In genomic region chr9:109728696-109729300, GRCh38 we compare ENCODE assay signal across 15 cellular contexts. TPM values are rescaled to one million over a fixed set of nuclear protein-coding genes. Genes with fewer than 3 reads are reported as not detected.
DNase-seq lines count a peak whose midpoint lies in the region; TF ChIP-seq lines count a peak whose summit lies in the region.
"Had no signal": no experiment of that assay in that cellular context is flagged by ENCODE, and none has a peak within 500 bp of the region (broad histone marks: within the 10 kb centered on the region; RNA-seq: fewer than 3 reads in every experiment).

No MANE protein-coding gene starts in this region.

- H3K79me1 ChIP-seq in mesenchymal stem cell (replicated peaks; ENCODE audit: low read length, poor library complexity, severe bottlenecking), result no peaks in the 10 kb centered on the region

- H2BK15ac ChIP-seq in mesenchymal stem cell (ENCODE audit: low read depth, poor library complexity, severe bottlenecking), result no peak overlapping the region

- no peaks in the 10 kb centered on the region for H3K79me2 ChIP-seq in GM23248 (ENCODE audit: insufficient read depth)

- no peak overlapping the region for H3K4me3 ChIP-seq in AG10803 (ENCODE audit: low read length)
- no peak overlapping the region for H3K4me3 ChIP-seq in GM23248
- no peak overlapping the region for H3K4me3 ChIP-seq in mesenchymal stem cell (ENCODE audit: insufficient read depth in 1 of 2, low read depth in 1 of 2, low read length in 2 of 2)
- H3K4me3 ChIP-seq: A549, GM12878 had no signal

- H3K4me2 ChIP-seq in GM23248 (ENCODE audit: unreplicated experiment) (no peak overlapping the region), mesenchymal stem cell (ENCODE audit: low read length, poor library complexity, severe bottlenecking) (no peak overlapping the region)
- H3K4me2 ChIP-seq: A549 had no signal

- TF ChIP-seq CTCF in AG10803 (conservative IDR thresholded peaks at IDR 0.05; ENCODE audit: low read length), result no peak

- no peak overlapping the region for H2BK5ac ChIP-seq in mesenchymal stem cell (ENCODE audit: low read depth, low read length, poor library complexity, severe bottlenecking)

- H3K36me3 ChIP-seq in GM23248 (ENCODE audit: low read depth) (no peaks in the 10 kb centered on the region), mesenchymal stem cell (ENCODE audit: control insufficient read depth in 1 of 2, insufficient read depth in 2 of 2, low read depth in 1 of 2, low read length in 2 of 2) (no peaks in the 10 kb centered on the region)

- H3K27ac ChIP-seq in GM23248, result no peak overlapping the region
- no peak overlapping the region for H3K27ac ChIP-seq in mesenchymal stem cell (ENCODE audit: low read length, poor library complexity, severe bottlenecking)
- H3K27ac ChIP-seq: A549, HL-60 had no signal

- H2BK12ac ChIP-seq in mesenchymal stem cell (ENCODE audit: low read length in 2 of 2), result no peak overlapping the region

- H3K4me1 ChIP-seq in GM23248 (ENCODE audit: insufficient read depth) (peaks cover 24% of the 10 kb centered on the region), mesenchymal stem cell (ENCODE audit: control insufficient read depth, insufficient read depth, low read depth, low read length) (no peaks in the 10 kb centered on the region)
- H3K4me1 ChIP-seq: A549 had no signal

- H3K9me3 ChIP-seq in GM23248 (ENCODE audit: low read depth), result no peaks in the 10 kb centered on the region
- no peaks in the 10 kb centered on the region for H3K9me3 ChIP-seq in mesenchymal stem cell (ENCODE audit: control insufficient read depth, low read length)
- H3K9me3 ChIP-seq: A549 had no signal

- H3K9me2 ChIP-seq in GM23248 (ENCODE audit: insufficient read depth), result no peaks in the 10 kb centered on the region

- no peak overlapping the region for H3K4ac ChIP-seq in mesenchymal stem cell (ENCODE audit: low read depth in 1 of 2, low read length in 2 of 2)

- no peak overlapping the region for H2AFZ ChIP-seq in GM23248
- no peak overlapping the region for H2AFZ ChIP-seq in mesenchymal stem cell (ENCODE audit: low read depth, low read length)

- peaks cover 13% of the 10 kb centered on the region for H3F3A ChIP-seq in GM23248 (ENCODE audit: insufficient read depth)

- no peak overlapping the region for H3K23ac ChIP-seq in mesenchymal stem cell (ENCODE audit: low read length in 2 of 2)

- no peaks in the 10 kb centered on the region; the same call in 1 of the 2 replicates for H3K27me3 ChIP-seq in GM23248 (replicated peaks; ENCODE audit: insufficient read depth)
- peaks cover 13 to 31% of the 10 kb centered on the region in 2 experiments for H3K27me3 ChIP-seq in mesenchymal stem cell (ENCODE audit: control insufficient read depth in 1 of 2, insufficient read depth in 1 of 2, low read length in 2 of 2)

- H4K91ac ChIP-seq in mesenchymal stem cell (ENCODE audit: low read length), result no peak overlapping the region

- H4K20me1 ChIP-seq in GM23248 (ENCODE audit: insufficient read depth), result no peaks in the 10 kb centered on the region

- H2BK120ac ChIP-seq in mesenchymal stem cell (ENCODE audit: low read depth, low read length), result no peak overlapping the region

- no peak overlapping the region for H3K18ac ChIP-seq in mesenchymal stem cell (ENCODE audit: low read depth in 1 of 2, low read length in 2 of 2)

- H4K8ac ChIP-seq in mesenchymal stem cell (ENCODE audit: low read length), result no peak overlapping the region

- no peak overlapping the region for H2AK5ac ChIP-seq in mesenchymal stem cell (ENCODE audit: low read length, severe bottlenecking)

- DNase-seq in AG10803 (ENCODE audit: low read depth) (peak; percentile 63), GM23248 (peak; percentile 28), amniotic epithelial cell (ENCODE audit: low read depth) (peak; percentile 34), mesenchymal stem cell (peak; percentile 11), cerebellum (ENCODE audit: low spot score) (no peak), NCI-H345 treated with DMSO at 0.1 percent for 48 hours (lab: John Stamatoyannopoulos, UW; ENCODE audit: unreplicated experiment) (no peak), kidney tubule cell (ENCODE audit: low spot score) (no peak), OCI-M1 (lab: John Stamatoyannopoulos, UW) (no peak)
- DNase-seq: CD8-positive, alpha-beta T cell; COR-L47; H7 had no signal

- 33 to 56% methylated on average over 3 of the region's 3 CpGs for WGBS in GM23248 (ENCODE audit: low coverage in 1 of 2, low lambda C conversion rate in 2 of 2, missing lambda C conversion rate in 2 of 2), 2 experiments
- 47% methylated on average over 2 of the region's 3 CpGs for WGBS in mesenchymal stem cell

- in situ Hi-C loops in GM23248 (cut with MboI), result no loop called here

- no peak overlapping the region for H3K14ac ChIP-seq in mesenchymal stem cell (ENCODE audit: low read length in 2 of 2)

- H3K9ac ChIP-seq in GM23248, result no peak overlapping the region
- H3K9ac ChIP-seq in mesenchymal stem cell (ENCODE audit: low read length), result no peak overlapping the region

RNA-seq across cellular contexts. Expression of gene PALM2AKAP2, which starts 51.2 kb away (rescaled TPM):
- 12.5 and 13.1 TPM in 2 replicates for total RNA-seq in GM23248 (2014; rRNA removed; shearing (Covaris generic))
- 14.0 and 16.7 TPM in 2 replicates for polyA plus RNA-seq in GM23248 (2016; fragmentation: Nextera tagmentation; extraction: Ambion mirVana)
- 11.3 TPM for polyA plus RNA-seq in mesenchymal stem cell (2013, experiment 1 of 2)
- polyA plus RNA-seq in mesenchymal stem cell (2013, experiment 2 of 2), result 10.8 TPM
- 4.5 TPM for total RNA-seq in cerebellum
- total RNA-seq: CD8-positive, alpha-beta T cell; GM12878 had no signal
- polyA plus RNA-seq: CD14-positive monocyte had no signal

Comparison
In these comparisons a context has a peak if more than half of its experiments do, and no peak if none do; other contexts are left out.
1. DNase-seq: peak in AG10803 (single experiment), GM23248 (single experiment), amniotic epithelial cell (single experiment) and mesenchymal stem cell (single experiment); none in cerebellum (single experiment), NCI-H345 treated with DMSO at 0.1 percent for 48 hours (single experiment), kidney tubule cell (single experiment) and OCI-M1 (single experiment).